In genomic region chr6:135535989-135536414, GRCh38 we compare ENCODE assay signal across 8 cellular contexts. TPM values are rescaled to one million over a fixed set of nuclear protein-coding genes. Genes with fewer than 3 reads are reported as not detected.
DNase-seq lines count a peak whose midpoint lies in the region; ATAC-seq and TF ChIP-seq lines count a peak whose summit lies in the region.

No MANE protein-coding gene starts in this region.

- H3K36me3 ChIP-seq in cardiac muscle cell (no peaks in the 10 kb centered on the region), endodermal cell (ENCODE audit: control insufficient read depth, insufficient read depth, low read length) (no peaks in the 10 kb centered on the region)
- H3K36me3 ChIP-seq in naive thymus-derived CD4-positive, alpha-beta T cell (ENCODE audit: control insufficient read depth in 2 of 3, insufficient read depth in 3 of 3, low read length in 3 of 3) = no peaks in the 10 kb centered on the region

- H3K27me3 Mint-ChIP-seq in endodermal cell (ENCODE audit: insufficient read depth) = no peaks in the 10 kb centered on the region
- H3K27me3 Mint-ChIP-seq in naive thymus-derived CD4-positive, alpha-beta T cell = peaks cover 0 to 4% (median 0%) of the 10 kb centered on the region in 5 donors

- H3K27ac ChIP-seq in cardiac muscle cell (no peak overlapping the region), endodermal cell (ENCODE audit: low read depth, low read length) (no peak overlapping the region)
- no peak overlapping the region for H3K27ac ChIP-seq in naive thymus-derived CD4-positive, alpha-beta T cell (ENCODE audit: low read depth, low read length)

- no peak overlapping the region for H3K4me3 Mint-ChIP-seq in endodermal cell
- peak overlapping the region in 8 of 10 donors; percentile 48 to 80 (median 69) for H3K4me3 Mint-ChIP-seq in naive thymus-derived CD4-positive, alpha-beta T cell

- intact Hi-C loops in Right ventricle myocardium superior (cut with DNase I) = loop anchor here (5.0 kb wide), 1 partner anchor 781 kb away; no protein-coding TSS in a partner anchor
- intact Hi-C loops in naive thymus-derived CD4-positive, alpha-beta T cell (cut with micrococcal nuclease) = loop anchor here (1.0 to 5.0 kb wide), 11 partner anchors 30 to 781 kb away; partner anchors contain the start of genes AHI1 (in 1 of the 2) and PDE7B (in 1 of the 2)

- H3K9ac ChIP-seq in endodermal cell (ENCODE audit: extremely low read depth, low read length, poor library complexity, severe bottlenecking) = no peak overlapping the region

- DNase-seq in cardiac muscle cell (ENCODE audit: low read depth in 1 of 2, low spot score in 1 of 2) (peak; percentile 53 to 93), Right ventricle myocardium superior (no peak), RPMI8226 (peak; percentile 35), endodermal cell (peak; percentile 55), cortex of kidney (lab: John Stamatoyannopoulos, UW) (no peak)
- peak; percentile 39 for DNase-seq in Jurkat, Clone E6-1 (ENCODE audit: low read depth, low spot score)
- DNase-seq in naive thymus-derived CD4-positive, alpha-beta T cell = peak in 7 of 9 donors; percentile 4 to 54 (median 36)

- H3K4me1 ChIP-seq in cardiac muscle cell (ENCODE audit: low read depth) = no peaks in the 10 kb centered on the region
- H3K4me1 ChIP-seq in endodermal cell (ENCODE audit: control insufficient read depth, insufficient read depth, low read length) = no peaks in the 10 kb centered on the region
- H3K4me1 ChIP-seq in naive thymus-derived CD4-positive, alpha-beta T cell (ENCODE audit: control insufficient read depth in 2 of 2, insufficient read depth in 2 of 2, low read length in 2 of 2) = peaks cover 4 to 12% of the 10 kb centered on the region in 2 donors

- H3K9me3 Mint-ChIP-seq in endodermal cell = no peaks in the 10 kb centered on the region
- peaks cover 0 to 4% (median 0%) of the 10 kb centered on the region in 11 donors for H3K9me3 Mint-ChIP-seq in naive thymus-derived CD4-positive, alpha-beta T cell

- ATAC-seq in Right ventricle myocardium superior (ENCODE audit: poor library complexity) (no peak), HG03520 (IDR thresholded peaks at IDR 0.05; ENCODE audit: unreplicated experiment) (no peak)
- ATAC-seq in naive thymus-derived CD4-positive, alpha-beta T cell = peak; percentile 60

- H3K4me3 ChIP-seq in cardiac muscle cell (no peak overlapping the region), endodermal cell (ENCODE audit: low read length) (no peak overlapping the region)
- H3K4me3 ChIP-seq in Jurkat, Clone E6-1 (ENCODE audit: low read length) = no peak overlapping the region
- no peak overlapping the region for H3K4me3 ChIP-seq in naive thymus-derived CD4-positive, alpha-beta T cell (ENCODE audit: low read length)

- H3K9me3 ChIP-seq in cardiac muscle cell (ENCODE audit: low read depth) = no peaks in the 10 kb centered on the region
- no peaks in the 10 kb centered on the region for H3K9me3 ChIP-seq in endodermal cell (ENCODE audit: control insufficient read depth, low read length)
- no peaks in the 10 kb centered on the region for H3K9me3 ChIP-seq in naive thymus-derived CD4-positive, alpha-beta T cell (ENCODE audit: control insufficient read depth in 2 of 3, low read length in 3 of 3)

- CTCF ChIA-PET in naive thymus-derived CD4-positive, alpha-beta T cell (lab: Charles Lee) = interaction anchor here (0.5 to 3.7 kb wide), 9 partner anchors 8 to 845 kb away, joined by 3 to 29 read pairs (median 5); no protein-coding TSS in a partner anchor

- no peaks in the 10 kb centered on the region for H3K27me3 ChIP-seq in cardiac muscle cell
- no peaks in the 10 kb centered on the region for H3K27me3 ChIP-seq in endodermal cell (ENCODE audit: control insufficient read depth, insufficient read depth, low read length, poor library complexity, severe bottlenecking)
- no peaks in the 10 kb centered on the region for H3K27me3 ChIP-seq in naive thymus-derived CD4-positive, alpha-beta T cell (ENCODE audit: control insufficient read depth in 2 of 2, insufficient read depth in 2 of 2, low read length in 2 of 2)

- no peaks in the 10 kb centered on the region for H3K36me3 Mint-ChIP-seq in endodermal cell (ENCODE audit: low read depth)
- H3K36me3 Mint-ChIP-seq in naive thymus-derived CD4-positive, alpha-beta T cell = peaks cover 0 to 20% (median 0%) of the 10 kb centered on the region in 5 donors

- H3K4me1 Mint-ChIP-seq in endodermal cell = peaks cover 11% of the 10 kb centered on the region
- peaks cover 0 to 46% (median 9%) of the 10 kb centered on the region in 7 donors for H3K4me1 Mint-ChIP-seq in naive thymus-derived CD4-positive, alpha-beta T cell

- WGBS in endodermal cell (ENCODE audit: insufficient coverage in 1 of 2, insufficient read length in 1 of 2), 2 experiments = 24 to 60% methylated on average over 2 to 4 of the region's 4 CpGs

- no peak overlapping the region for H3K27ac Mint-ChIP-seq in endodermal cell
- peak overlapping the region in 3 of 9 donors; percentile 34 to 80 (median 41) for H3K27ac Mint-ChIP-seq in naive thymus-derived CD4-positive, alpha-beta T cell

- POLR2A ChIA-PET in naive thymus-derived CD4-positive, alpha-beta T cell (lab: Charles Lee) = interaction anchor here (1.0 to 1.1 kb wide), 2 partner anchors 38 to 374 kb away, joined by 3 read pairs; no protein-coding TSS in a partner anchor

- TF ChIP-seq CTCF in cardiac muscle cell (IDR thresholded peaks at IDR 0.05; ENCODE audit: low read depth, low read length) (peak; percentile 64), endodermal cell (conservative IDR thresholded peaks at IDR 0.05) (peak; percentile 79)

RNA-seq across cellular contexts. Expression of gene AHI1, which starts 38.5 kb away (rescaled TPM):
- total RNA-seq in cardiac muscle cell (2.7 and 17.1 TPM in 2 replicates), Right ventricle myocardium superior (8.5 TPM), endodermal cell (10 to 100 TPM; 24.9 to 34.9 TPM)
- 18.4 and 27.7 TPM in 2 replicates for polyA plus RNA-seq in cardiac muscle cell
- polyA plus RNA-seq in Jurkat, Clone E6-1 (2012; ENCODE audit: insufficient read depth, insufficient read length) = 16.0 TPM
- 20.2 TPM for polyA plus RNA-seq in endodermal cell (2013, experiment 1 of 2)
- 20.0 TPM for polyA plus RNA-seq in endodermal cell (2013, experiment 2 of 2)
- 10 to 100 TPM; 12.5 to 31.3 (median 26.3) TPM for total RNA-seq in naive thymus-derived CD4-positive, alpha-beta T cell
- 1 to 10 TPM; 1.9 to 4.3 TPM for polyA plus RNA-seq in naive thymus-derived CD4-positive, alpha-beta T cell

Comparison
In these comparisons a context has a peak if more than half of its experiments do, and no peak if none do; other contexts are left out.
1. DNase-seq: peak in cardiac muscle cell (2 of 2), Jurkat, Clone E6-1 (single experiment), RPMI8226 (single experiment), endodermal cell (single experiment) and naive thymus-derived CD4-positive, alpha-beta T cell (7 of 9); none in Right ventricle myocardium superior (single experiment) and cortex of kidney (single experiment).